ENCODE assay signal across 10 cellular contexts in genomic region chr2:58449286-58450010, GRCh38.
DNase-seq lines count a peak whose midpoint lies in the region; ATAC-seq and TF ChIP-seq lines count a peak whose summit lies in the region.
"Had no signal": no experiment of that assay in that cellular context is flagged by ENCODE, and none has a peak within 500 bp of the region (broad histone marks: within the 10 kb centered on the region; RNA-seq: fewer than 3 reads in every experiment).

No MANE protein-coding gene starts in this region.

- no peaks in the 10 kb centered on the region for H3F3A ChIP-seq in PC-9 (ENCODE audit: insufficient read depth, low read depth)

- H3K27ac ChIP-seq in PC-9: no peak overlapping the region
- H3K27ac ChIP-seq in tibial nerve: no peak overlapping the region
- H3K27ac ChIP-seq: BLaER1 had no signal

- H3K9me3 ChIP-seq in PC-9 (ENCODE audit: insufficient read depth, low read depth) (no peaks in the 10 kb centered on the region), tibial nerve (no peaks in the 10 kb centered on the region)
- H3K9me3 ChIP-seq: BLaER1 had no signal

- H4K20me1 ChIP-seq in PC-9 (ENCODE audit: insufficient read depth): no peaks in the 10 kb centered on the region
- H4K20me1 ChIP-seq: BLaER1 had no signal

- TF ChIP-seq EP300 in tibial nerve (IDR thresholded peaks at IDR 0.05): no peak

- 69 to 70% methylated on average over 3 of the region's 3 CpGs for WGBS in tibial nerve, 2 donors

- DNase-seq in A172 (ENCODE audit: low spot score): peak; percentile 18
- no peak for DNase-seq in PC-9
- no peak for DNase-seq in glomerular visceral epithelial cell (ENCODE audit: extremely low spot score)
- DNase-seq in activated CD4-positive, CD25-positive, alpha-beta regulatory T cell (lab: John Stamatoyannopoulos, UW): no peak
- no peak for DNase-seq in naive thymus-derived CD8-positive, alpha-beta T cell
- no peak for DNase-seq in tibial nerve (ENCODE audit: low spot score in 2 of 2)

- no peaks in the 10 kb centered on the region for H3K9me3 Mint-ChIP-seq in naive thymus-derived CD8-positive, alpha-beta T cell
- H3K9me3 Mint-ChIP-seq: nephron had no signal

- H3K4me1 ChIP-seq in PC-9 (replicated peaks; ENCODE audit: insufficient read depth): no peaks in the 10 kb centered on the region
- no peaks in the 10 kb centered on the region for H3K4me1 ChIP-seq in tibial nerve
- H3K4me1 ChIP-seq: BLaER1 had no signal

- intact Hi-C loops in PC-9 (cut with micrococcal nuclease; ENCODE audit: unreplicated experiment): loop anchor here (10.0 kb wide), 1 partner anchor 315 kb away; no protein-coding TSS in a partner anchor

- no peak for TF ChIP-seq POLR2A in tibial nerve (IDR thresholded peaks at IDR 0.05)

- no peak overlapping the region for H3K4me3 Mint-ChIP-seq in naive thymus-derived CD8-positive, alpha-beta T cell
- H3K4me3 Mint-ChIP-seq: nephron had no signal

- H3K4me2 ChIP-seq in PC-9: no peak overlapping the region
- H3K4me2 ChIP-seq: BLaER1 had no signal

- no peaks in the 10 kb centered on the region for H3K27me3 ChIP-seq in PC-9 (ENCODE audit: insufficient read depth, low read depth)
- H3K27me3 ChIP-seq in tibial nerve: no peaks in the 10 kb centered on the region
- H3K27me3 ChIP-seq: BLaER1 had no signal

- ATAC-seq in GM19438 (IDR thresholded peaks at IDR 0.05; ENCODE audit: low read depth, unreplicated experiment) (peak; percentile 64), HG03139 (IDR thresholded peaks at IDR 0.05; ENCODE audit: unreplicated experiment) (peak; percentile 77)
- ATAC-seq in naive thymus-derived CD8-positive, alpha-beta T cell: no peak

- no peaks in the 10 kb centered on the region; the same call in 1 of the 2 replicates for H3K9me2 ChIP-seq in PC-9 (ENCODE audit: insufficient read depth)

- no peak overlapping the region for H3K4me3 ChIP-seq in PC-9
- no peak overlapping the region for H3K4me3 ChIP-seq in tibial nerve
- H3K4me3 ChIP-seq: BLaER1 had no signal

- no peaks in the 10 kb centered on the region for H3K36me3 ChIP-seq in PC-9 (ENCODE audit: low read depth)
- H3K36me3 ChIP-seq in tibial nerve: no peaks in the 10 kb centered on the region
- H3K36me3 ChIP-seq: BLaER1 had no signal

- TF ChIP-seq CTCF in PC-9 (conservative IDR thresholded peaks at IDR 0.05) (0 out of 2 replicates have a peak, but pooled peaks have one; percentile 19), tibial nerve (IDR thresholded peaks at IDR 0.05) (no peak)

- H3K36me3 Mint-ChIP-seq in naive thymus-derived CD8-positive, alpha-beta T cell: no peaks in the 10 kb centered on the region

- H3K4me1 Mint-ChIP-seq in naive thymus-derived CD8-positive, alpha-beta T cell: no peaks in the 10 kb centered on the region
- H3K4me1 Mint-ChIP-seq: nephron had no signal

- no peak overlapping the region for H3K27ac Mint-ChIP-seq in naive thymus-derived CD8-positive, alpha-beta T cell
- H3K27ac Mint-ChIP-seq: nephron had no signal

- H2AFZ ChIP-seq in PC-9: no peak overlapping the region

- no peaks in the 10 kb centered on the region for H3K79me2 ChIP-seq in PC-9 (ENCODE audit: low read depth)

- BruUV-seq in PC-9 (replicated peaks; lab: Mats Ljungman, UMichigan): no TSS peak

- POLR2A ChIA-PET in PC-9 (lab: Charles Lee; ENCODE audit: unreplicated experiment): no interaction called here
- POLR2A ChIA-PET in naive thymus-derived CD8-positive, alpha-beta T cell (lab: Charles Lee): no interaction called here

- peaks cover 0 to 15% (median 4%) of the 10 kb centered on the region in 5 donors for H3K27me3 Mint-ChIP-seq in naive thymus-derived CD8-positive, alpha-beta T cell

- CTCF ChIA-PET in PC-9 (lab: Charles Lee): interaction anchor here (0.6 to 1.1 kb wide), 7 partner anchors 231 to 773 kb away, joined by 3 to 7 read pairs (median 4); no protein-coding TSS in a partner anchor

Comparison
In these comparisons a context has a peak if more than half of its experiments do, and no peak if none do; other contexts are left out.
1. ATAC-seq: peak in GM19438 (single experiment) and HG03139 (single experiment); none in naive thymus-derived CD8-positive, alpha-beta T cell (0 of 2).